ENCODE assay signal across 28 cellular contexts in the genomic region with DNA sequence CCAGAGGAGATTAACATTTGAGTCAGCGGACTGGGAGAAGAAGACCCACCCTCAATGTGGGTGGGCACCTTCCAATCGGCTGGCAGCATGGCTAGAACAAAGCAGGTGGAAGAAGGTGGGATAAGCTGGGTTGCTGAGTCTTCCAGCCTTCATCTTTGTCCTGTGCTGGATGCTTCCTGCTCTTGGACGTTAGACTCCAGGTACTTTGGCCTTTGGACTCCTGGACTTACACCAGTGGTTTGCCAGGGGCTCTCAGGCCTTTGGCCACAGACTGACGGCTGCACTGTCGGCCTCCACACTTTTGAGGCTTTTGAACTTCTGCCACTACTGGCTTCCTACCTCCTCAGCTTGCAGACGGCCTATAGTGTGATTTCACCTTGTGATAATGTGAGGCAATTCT. TPM values are rescaled to one million over a fixed set of nuclear protein-coding genes. Genes with fewer than 3 reads are reported as not detected.
"Had no signal": no experiment of that assay in that cellular context is flagged by ENCODE, and none has a peak within 500 bp of the region (broad histone marks: within the 10 kb centered on the region; RNA-seq: fewer than 3 reads in every experiment).

No MANE protein-coding gene starts in this region.

- H3K4me1 ChIP-seq: parathyroid adenoma, psoas muscle, thyroid gland, upper lobe of left lung, uterus had no signal

- H3K9ac ChIP-seq: neural progenitor cell, parathyroid adenoma had no signal

- H3K4me3 ChIP-seq: neural progenitor cell, ovary, psoas muscle, skin epidermis, stomach, thoracic aorta, thyroid gland, tibial nerve, upper lobe of left lung, uterus had no signal

- H3K36me3 ChIP-seq: neural progenitor cell, ovary, stomach, thoracic aorta, thyroid gland, tibial nerve, upper lobe of left lung, uterus had no signal

- ATAC-seq: naive thymus-derived CD4-positive, alpha-beta T cell; natural killer cell; psoas muscle; right cardiac atrium; sciatic nerve; stimulated activated effector memory CD8-positive, alpha-beta T cell treated with anti-CD3 and anti-CD28 coated beads, Interleukin-12 subunit alpha, Interleukin-12 subunit beta, amount 100 ng/mL, for 72 hours; stimulated activated naive B cell treated with anti-CD40 and anti-IgM and Interleukin-4, amounts not matched to agents 10 μg/mL and 1 μg/mL and 100 μg/mL, for 72 hours had no signal

- H3K9me3 ChIP-seq: ovary, psoas muscle, stomach, thoracic aorta, thyroid gland, tibial nerve, upper lobe of left lung, uterus had no signal

- H3K27ac ChIP-seq: neural progenitor cell, ovary, parathyroid adenoma, psoas muscle, skin epidermis, stomach, thoracic aorta, thyroid gland, tibial nerve, upper lobe of left lung, uterus had no signal

- DNase-seq: naive thymus-derived CD4-positive, alpha-beta T cell; natural killer cell; occipital lobe; ovary; posterior cingulate gyrus; psoas muscle; right cardiac atrium; stimulated activated CD4-positive, alpha-beta T cell treated with anti-CD3 and anti-CD28 coated beads, Interleukin-15, amount 100 ng/mL, for 24 hours; stimulated activated CD4-positive, alpha-beta T cell treated with anti-CD3 and anti-CD28 coated beads, Interleukin-2, amount 100 ng/mL, for 24 hours; stimulated activated CD4-positive, alpha-beta T cell treated with anti-CD3 and anti-CD28 coated beads, Interleukin-2, amount 100 ng/mL, for 48 hours; stimulated activated CD4-positive, alpha-beta T cell treated with anti-CD3 and anti-CD28 coated beads, Interleukin-4, amount 100 ng/mL, for 24 hours; stimulated activated naive B cell treated with anti-CD40 and anti-IgM and Interleukin-4, amounts not matched to agents 10 μg/mL and 1 μg/mL and 100 μg/mL, for 72 hours; stimulated activated naive CD4-positive, alpha-beta T cell treated with Interleukin-2 at 50 U/mL for 16 hours; stomach; thyroid gland; trophoblast cell; upper lobe of left lung; uterus had no signal

- H3K27me3 ChIP-seq: neural progenitor cell, ovary, stomach, thyroid gland, tibial nerve, upper lobe of left lung, uterus had no signal

RNA-seq across cellular contexts. Expression of a gene that starts 50.8 kb away (rescaled TPM):
- total RNA-seq: osteoblast, subcutaneous adipose tissue had no signal
- polyA plus RNA-seq: neural cell had no signal
